In the genomic region with DNA sequence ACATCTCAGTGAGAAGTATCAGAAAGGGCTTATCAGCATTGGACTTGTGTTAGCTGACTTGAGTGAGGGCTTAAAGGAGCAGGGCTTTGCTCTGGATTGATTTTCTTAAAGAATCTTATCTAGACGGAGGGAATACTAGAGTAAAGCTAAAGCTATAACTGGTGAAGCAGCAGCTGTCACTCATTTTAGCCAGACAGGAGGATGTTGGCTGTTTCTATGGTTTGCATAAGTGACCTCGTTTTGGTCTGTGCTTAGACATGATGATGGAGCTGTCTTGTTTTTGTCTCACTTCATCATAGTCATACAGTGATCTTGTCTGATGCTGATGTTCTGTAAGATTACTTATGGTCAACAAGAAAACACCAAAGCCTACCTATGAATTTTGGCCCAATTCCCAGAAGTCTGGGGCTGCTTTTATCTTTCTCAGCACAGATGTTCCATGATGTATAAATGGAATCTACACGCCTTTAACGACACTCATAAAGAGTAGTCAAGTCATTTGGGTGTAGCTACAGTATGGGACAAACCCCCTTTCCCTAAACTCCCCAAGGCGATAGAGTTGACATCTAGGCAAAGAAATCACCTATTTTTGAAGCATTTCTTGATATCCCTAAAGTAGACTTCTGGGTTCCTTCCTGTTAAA, we compare ENCODE assay signal across 1 cellular context.
TF ChIP-seq lines count a peak whose summit lies in the region.

No MANE protein-coding gene starts in this region.

TF ChIP-seq in K562, 482 proteins besides CTCF, POLR2A, EP300 and RAD21 (continued from another document and continues in another):
- TF ChIP-seq, protein P1, sequence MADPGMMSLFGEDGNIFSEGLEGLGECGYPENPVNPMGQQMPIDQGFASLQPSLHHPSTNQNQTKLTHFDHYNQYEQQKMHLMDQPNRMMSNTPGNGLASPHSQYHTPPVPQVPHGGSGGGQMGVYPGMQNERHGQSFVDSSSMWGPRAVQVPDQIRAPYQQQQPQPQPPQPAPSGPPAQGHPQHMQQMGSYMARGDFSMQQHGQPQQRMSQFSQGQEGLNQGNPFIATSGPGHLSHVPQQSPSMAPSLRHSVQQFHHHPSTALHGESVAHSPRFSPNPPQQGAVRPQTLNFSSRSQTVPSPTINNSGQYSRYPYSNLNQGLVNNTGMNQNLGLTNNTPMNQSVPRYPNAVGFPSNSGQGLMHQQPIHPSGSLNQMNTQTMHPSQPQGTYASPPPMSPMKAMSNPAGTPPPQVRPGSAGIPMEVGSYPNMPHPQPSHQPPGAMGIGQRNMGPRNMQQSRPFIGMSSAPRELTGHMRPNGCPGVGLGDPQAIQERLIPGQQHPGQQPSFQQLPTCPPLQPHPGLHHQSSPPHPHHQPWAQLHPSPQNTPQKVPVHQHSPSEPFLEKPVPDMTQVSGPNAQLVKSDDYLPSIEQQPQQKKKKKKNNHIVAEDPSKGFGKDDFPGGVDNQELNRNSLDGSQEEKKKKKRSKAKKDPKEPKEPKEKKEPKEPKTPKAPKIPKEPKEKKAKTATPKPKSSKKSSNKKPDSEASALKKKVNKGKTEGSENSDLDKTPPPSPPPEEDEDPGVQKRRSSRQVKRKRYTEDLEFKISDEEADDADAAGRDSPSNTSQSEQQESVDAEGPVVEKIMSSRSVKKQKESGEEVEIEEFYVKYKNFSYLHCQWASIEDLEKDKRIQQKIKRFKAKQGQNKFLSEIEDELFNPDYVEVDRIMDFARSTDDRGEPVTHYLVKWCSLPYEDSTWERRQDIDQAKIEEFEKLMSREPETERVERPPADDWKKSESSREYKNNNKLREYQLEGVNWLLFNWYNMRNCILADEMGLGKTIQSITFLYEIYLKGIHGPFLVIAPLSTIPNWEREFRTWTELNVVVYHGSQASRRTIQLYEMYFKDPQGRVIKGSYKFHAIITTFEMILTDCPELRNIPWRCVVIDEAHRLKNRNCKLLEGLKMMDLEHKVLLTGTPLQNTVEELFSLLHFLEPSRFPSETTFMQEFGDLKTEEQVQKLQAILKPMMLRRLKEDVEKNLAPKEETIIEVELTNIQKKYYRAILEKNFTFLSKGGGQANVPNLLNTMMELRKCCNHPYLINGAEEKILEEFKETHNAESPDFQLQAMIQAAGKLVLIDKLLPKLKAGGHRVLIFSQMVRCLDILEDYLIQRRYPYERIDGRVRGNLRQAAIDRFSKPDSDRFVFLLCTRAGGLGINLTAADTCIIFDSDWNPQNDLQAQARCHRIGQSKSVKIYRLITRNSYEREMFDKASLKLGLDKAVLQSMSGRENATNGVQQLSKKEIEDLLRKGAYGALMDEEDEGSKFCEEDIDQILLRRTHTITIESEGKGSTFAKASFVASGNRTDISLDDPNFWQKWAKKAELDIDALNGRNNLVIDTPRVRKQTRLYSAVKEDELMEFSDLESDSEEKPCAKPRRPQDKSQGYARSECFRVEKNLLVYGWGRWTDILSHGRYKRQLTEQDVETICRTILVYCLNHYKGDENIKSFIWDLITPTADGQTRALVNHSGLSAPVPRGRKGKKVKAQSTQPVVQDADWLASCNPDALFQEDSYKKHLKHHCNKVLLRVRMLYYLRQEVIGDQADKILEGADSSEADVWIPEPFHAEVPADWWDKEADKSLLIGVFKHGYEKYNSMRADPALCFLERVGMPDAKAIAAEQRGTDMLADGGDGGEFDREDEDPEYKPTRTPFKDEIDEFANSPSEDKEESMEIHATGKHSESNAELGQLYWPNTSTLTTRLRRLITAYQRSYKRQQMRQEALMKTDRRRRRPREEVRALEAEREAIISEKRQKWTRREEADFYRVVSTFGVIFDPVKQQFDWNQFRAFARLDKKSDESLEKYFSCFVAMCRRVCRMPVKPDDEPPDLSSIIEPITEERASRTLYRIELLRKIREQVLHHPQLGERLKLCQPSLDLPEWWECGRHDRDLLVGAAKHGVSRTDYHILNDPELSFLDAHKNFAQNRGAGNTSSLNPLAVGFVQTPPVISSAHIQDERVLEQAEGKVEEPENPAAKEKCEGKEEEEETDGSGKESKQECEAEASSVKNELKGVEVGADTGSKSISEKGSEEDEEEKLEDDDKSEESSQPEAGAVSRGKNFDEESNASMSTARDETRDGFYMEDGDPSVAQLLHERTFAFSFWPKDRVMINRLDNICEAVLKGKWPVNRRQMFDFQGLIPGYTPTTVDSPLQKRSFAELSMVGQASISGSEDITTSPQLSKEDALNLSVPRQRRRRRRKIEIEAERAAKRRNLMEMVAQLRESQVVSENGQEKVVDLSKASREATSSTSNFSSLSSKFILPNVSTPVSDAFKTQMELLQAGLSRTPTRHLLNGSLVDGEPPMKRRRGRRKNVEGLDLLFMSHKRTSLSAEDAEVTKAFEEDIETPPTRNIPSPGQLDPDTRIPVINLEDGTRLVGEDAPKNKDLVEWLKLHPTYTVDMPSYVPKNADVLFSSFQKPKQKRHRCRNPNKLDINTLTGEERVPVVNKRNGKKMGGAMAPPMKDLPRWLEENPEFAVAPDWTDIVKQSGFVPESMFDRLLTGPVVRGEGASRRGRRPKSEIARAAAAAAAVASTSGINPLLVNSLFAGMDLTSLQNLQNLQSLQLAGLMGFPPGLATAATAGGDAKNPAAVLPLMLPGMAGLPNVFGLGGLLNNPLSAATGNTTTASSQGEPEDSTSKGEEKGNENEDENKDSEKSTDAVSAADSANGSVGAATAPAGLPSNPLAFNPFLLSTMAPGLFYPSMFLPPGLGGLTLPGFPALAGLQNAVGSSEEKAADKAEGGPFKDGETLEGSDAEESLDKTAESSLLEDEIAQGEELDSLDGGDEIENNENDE (IDR thresholded peaks at IDR 0.05; ENCODE audit: low read depth, low read length): no peak
- TF ChIP-seq ZNF232 (CRISPR knock-in tag; IDR thresholded peaks at IDR 0.05) (no peak), ADNP (tag; IDR thresholded peaks at IDR 0.05) (no peak), ZNF780A (CRISPR knock-in tag; IDR thresholded peaks at IDR 0.05) (no peak), ZSCAN29 (IDR thresholded peaks at IDR 0.05) (no peak), ZNF324 (CRISPR knock-in tag; IDR thresholded peaks at IDR 0.05) (no peak), MAFF (IDR thresholded peaks at IDR 0.05; ENCODE audit: low read length) (no peak), KDM5B (IDR thresholded peaks at IDR 0.05; ENCODE audit: insufficient replicate concordance, low read depth, low read length) (no peak), PHF8 (IDR thresholded peaks at IDR 0.05; ENCODE audit: borderline replicate concordance, low read length) (no peak), ZNF644 (tag; IDR thresholded peaks at IDR 0.05; ENCODE audit: low read depth) (peak; percentile 41; the same call in 1 of the 2 replicates), RBM39 (optimal IDR thresholded peaks at IDR 0.05; ENCODE audit: low read depth, low read length) (no peak)
- TF ChIP-seq, protein P2, sequence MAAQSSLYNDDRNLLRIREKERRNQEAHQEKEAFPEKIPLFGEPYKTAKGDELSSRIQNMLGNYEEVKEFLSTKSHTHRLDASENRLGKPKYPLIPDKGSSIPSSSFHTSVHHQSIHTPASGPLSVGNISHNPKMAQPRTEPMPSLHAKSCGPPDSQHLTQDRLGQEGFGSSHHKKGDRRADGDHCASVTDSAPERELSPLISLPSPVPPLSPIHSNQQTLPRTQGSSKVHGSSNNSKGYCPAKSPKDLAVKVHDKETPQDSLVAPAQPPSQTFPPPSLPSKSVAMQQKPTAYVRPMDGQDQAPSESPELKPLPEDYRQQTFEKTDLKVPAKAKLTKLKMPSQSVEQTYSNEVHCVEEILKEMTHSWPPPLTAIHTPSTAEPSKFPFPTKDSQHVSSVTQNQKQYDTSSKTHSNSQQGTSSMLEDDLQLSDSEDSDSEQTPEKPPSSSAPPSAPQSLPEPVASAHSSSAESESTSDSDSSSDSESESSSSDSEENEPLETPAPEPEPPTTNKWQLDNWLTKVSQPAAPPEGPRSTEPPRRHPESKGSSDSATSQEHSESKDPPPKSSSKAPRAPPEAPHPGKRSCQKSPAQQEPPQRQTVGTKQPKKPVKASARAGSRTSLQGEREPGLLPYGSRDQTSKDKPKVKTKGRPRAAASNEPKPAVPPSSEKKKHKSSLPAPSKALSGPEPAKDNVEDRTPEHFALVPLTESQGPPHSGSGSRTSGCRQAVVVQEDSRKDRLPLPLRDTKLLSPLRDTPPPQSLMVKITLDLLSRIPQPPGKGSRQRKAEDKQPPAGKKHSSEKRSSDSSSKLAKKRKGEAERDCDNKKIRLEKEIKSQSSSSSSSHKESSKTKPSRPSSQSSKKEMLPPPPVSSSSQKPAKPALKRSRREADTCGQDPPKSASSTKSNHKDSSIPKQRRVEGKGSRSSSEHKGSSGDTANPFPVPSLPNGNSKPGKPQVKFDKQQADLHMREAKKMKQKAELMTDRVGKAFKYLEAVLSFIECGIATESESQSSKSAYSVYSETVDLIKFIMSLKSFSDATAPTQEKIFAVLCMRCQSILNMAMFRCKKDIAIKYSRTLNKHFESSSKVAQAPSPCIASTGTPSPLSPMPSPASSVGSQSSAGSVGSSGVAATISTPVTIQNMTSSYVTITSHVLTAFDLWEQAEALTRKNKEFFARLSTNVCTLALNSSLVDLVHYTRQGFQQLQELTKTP (IDR thresholded peaks at IDR 0.05; ENCODE audit: low read depth in 1 of 2, partially characterized antibody in 2 of 2): peak in 1 of 2 experiments; percentile 75
- TF ChIP-seq, protein P3, sequence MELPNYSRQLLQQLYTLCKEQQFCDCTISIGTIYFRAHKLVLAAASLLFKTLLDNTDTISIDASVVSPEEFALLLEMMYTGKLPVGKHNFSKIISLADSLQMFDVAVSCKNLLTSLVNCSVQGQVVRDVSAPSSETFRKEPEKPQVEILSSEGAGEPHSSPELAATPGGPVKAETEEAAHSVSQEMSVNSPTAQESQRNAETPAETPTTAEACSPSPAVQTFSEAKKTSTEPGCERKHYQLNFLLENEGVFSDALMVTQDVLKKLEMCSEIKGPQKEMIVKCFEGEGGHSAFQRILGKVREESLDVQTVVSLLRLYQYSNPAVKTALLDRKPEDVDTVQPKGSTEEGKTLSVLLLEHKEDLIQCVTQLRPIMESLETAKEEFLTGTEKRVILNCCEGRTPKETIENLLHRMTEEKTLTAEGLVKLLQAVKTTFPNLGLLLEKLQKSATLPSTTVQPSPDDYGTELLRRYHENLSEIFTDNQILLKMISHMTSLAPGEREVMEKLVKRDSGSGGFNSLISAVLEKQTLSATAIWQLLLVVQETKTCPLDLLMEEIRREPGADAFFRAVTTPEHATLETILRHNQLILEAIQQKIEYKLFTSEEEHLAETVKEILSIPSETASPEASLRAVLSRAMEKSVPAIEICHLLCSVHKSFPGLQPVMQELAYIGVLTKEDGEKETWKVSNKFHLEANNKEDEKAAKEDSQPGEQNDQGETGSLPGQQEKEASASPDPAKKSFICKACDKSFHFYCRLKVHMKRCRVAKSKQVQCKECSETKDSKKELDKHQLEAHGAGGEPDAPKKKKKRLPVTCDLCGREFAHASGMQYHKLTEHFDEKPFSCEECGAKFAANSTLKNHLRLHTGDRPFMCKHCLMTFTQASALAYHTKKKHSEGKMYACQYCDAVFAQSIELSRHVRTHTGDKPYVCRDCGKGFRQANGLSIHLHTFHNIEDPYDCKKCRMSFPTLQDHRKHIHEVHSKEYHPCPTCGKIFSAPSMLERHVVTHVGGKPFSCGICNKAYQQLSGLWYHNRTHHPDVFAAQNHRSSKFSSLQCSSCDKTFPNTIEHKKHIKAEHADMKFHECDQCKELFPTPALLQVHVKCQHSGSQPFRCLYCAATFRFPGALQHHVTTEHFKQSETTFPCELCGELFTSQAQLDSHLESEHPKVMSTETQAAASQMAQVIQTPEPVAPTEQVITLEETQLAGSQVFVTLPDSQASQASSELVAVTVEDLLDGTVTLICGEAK (IDR thresholded peaks at IDR 0.05): no peak
- TF ChIP-seq, protein P3 (CRISPR knock-in tag; IDR thresholded peaks at IDR 0.05): no peak
- TF ChIP-seq, protein P4, sequence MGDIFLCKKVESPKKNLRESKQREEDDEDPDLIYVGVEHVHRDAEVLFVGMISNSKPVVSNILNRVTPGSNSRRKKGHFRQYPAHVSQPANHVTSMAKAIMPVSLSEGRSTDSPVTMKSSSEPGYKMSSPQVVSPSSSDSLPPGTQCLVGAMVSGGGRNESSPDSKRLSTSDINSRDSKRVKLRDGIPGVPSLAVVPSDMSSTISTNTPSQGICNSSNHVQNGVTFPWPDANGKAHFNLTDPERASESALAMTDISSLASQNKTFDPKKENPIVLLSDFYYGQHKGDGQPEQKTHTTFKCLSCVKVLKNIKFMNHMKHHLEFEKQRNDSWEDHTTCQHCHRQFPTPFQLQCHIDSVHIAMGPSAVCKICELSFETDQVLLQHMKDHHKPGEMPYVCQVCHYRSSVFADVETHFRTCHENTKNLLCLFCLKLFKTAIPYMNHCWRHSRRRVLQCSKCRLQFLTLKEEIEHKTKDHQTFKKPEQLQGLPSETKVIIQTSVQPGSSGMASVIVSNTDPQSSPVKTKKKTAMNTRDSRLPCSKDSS (IDR thresholded peaks at IDR 0.05; ENCODE audit: low read depth, partially characterized antibody): no peak
